9 cellular contexts compared by ENCODE assay signal in genomic region chr6:158850807-158851115, GRCh38. TPM values are rescaled to one million over a fixed set of nuclear protein-coding genes. Genes with fewer than 3 reads are reported as not detected.
A peak's percentile ranks its signal among the peaks of the same experiment; 100 is the strongest.
DNase-seq lines count a peak whose midpoint lies in the region; ATAC-seq and TF ChIP-seq lines count a peak whose summit lies in the region.
"Had no signal": no experiment of that assay in that cellular context is flagged by ENCODE, and none has a peak within 500 bp of the region (broad histone marks: within the 10 kb centered on the region; RNA-seq: fewer than 3 reads in every experiment).

No MANE protein-coding gene starts in this region.

- no peaks in the 10 kb centered on the region for H3K9me3 ChIP-seq in adipocyte (ENCODE audit: control insufficient read depth, low read length)
- no peaks in the 10 kb centered on the region for H3K9me3 ChIP-seq in transverse colon

- H3K4me1 ChIP-seq in adipocyte (ENCODE audit: control insufficient read depth, insufficient read depth, low read length) (peaks cover 18% of the 10 kb centered on the region), transverse colon (peaks cover 42 to 59% (median 46%) of the 10 kb centered on the region in 4 donors)

- H3K27ac Mint-ChIP-seq in activated T-cell treated with anti-CD3 and anti-CD28 coated beads, Interleukin-2, amount 50 U/mL, for 72 hours: peak overlapping the region; percentile 93
- no peak overlapping the region for H3K27ac Mint-ChIP-seq in activated naive CD4-positive, alpha-beta T cell treated with anti-CD3 and anti-CD28 coated beads for 36 hours

- in situ Hi-C loops in transverse colon (cut with MboI; ENCODE audit: low pct_ligation_motif_present in 1 of 4, low pct_unique_long_range_greater_than_20kb in 1 of 4, low sequenced_read_pairs in 3 of 4): no loop called here

- DNase-seq in activated T-cell treated with anti-CD3 and anti-CD28 coated beads, Interleukin-2, amount 50 U/mL, for 72 hours: no peak
- DNase-seq in activated T-cell treated with anti-CD3 and anti-CD28 coated beads, Interleukin-2, amount 50 U/mL, for 1 hour: no peak
- peak; percentile 64 for DNase-seq in adipocyte (ENCODE audit: low read depth)
- peak; percentile 53 for DNase-seq in iris pigment epithelial cell (ENCODE audit: low read depth)
- no peak for DNase-seq in transverse colon
- DNase-seq in NCI-H146 treated with DMSO at 0.1 percent for 48 hours (lab: John Stamatoyannopoulos, UW; ENCODE audit: unreplicated experiment): no peak
- no peak for DNase-seq in activated naive CD4-positive, alpha-beta T cell treated with anti-CD3 and anti-CD28 coated beads for 36 hours
- DNase-seq: AML-193 had no signal

- H3K27me3 ChIP-seq in adipocyte (replicated peaks; ENCODE audit: control insufficient read depth, insufficient read depth, low read length) (no peaks in the 10 kb centered on the region), transverse colon (no peaks in the 10 kb centered on the region)

- no peaks in the 10 kb centered on the region for H3K9me3 Mint-ChIP-seq in activated T-cell treated with anti-CD3 and anti-CD28 coated beads, Interleukin-2, amount 50 U/mL, for 72 hours
- no peaks in the 10 kb centered on the region for H3K9me3 Mint-ChIP-seq in activated naive CD4-positive, alpha-beta T cell treated with anti-CD3 and anti-CD28 coated beads for 36 hours

- intact Hi-C loops in transverse colon (cut with DNase I; ENCODE audit: low total_unique reads): no loop called here
- intact Hi-C loops in activated naive CD4-positive, alpha-beta T cell treated with anti-CD3 and anti-CD28 coated beads for 36 hours (cut with micrococcal nuclease): loop anchor here (1.0 to 5.0 kb wide), 5 partner anchors 149 to 1127 kb away; no protein-coding TSS in a partner anchor

- peaks cover 24% of the 10 kb centered on the region for H3K4me1 Mint-ChIP-seq in activated T-cell treated with anti-CD3 and anti-CD28 coated beads, Interleukin-2, amount 50 U/mL, for 72 hours (ENCODE audit: low read depth)
- H3K4me1 Mint-ChIP-seq in activated naive CD4-positive, alpha-beta T cell treated with anti-CD3 and anti-CD28 coated beads for 36 hours (ENCODE audit: low read depth): peaks cover 25% of the 10 kb centered on the region

- no peaks in the 10 kb centered on the region for H3K36me3 Mint-ChIP-seq in activated T-cell treated with anti-CD3 and anti-CD28 coated beads, Interleukin-2, amount 50 U/mL, for 72 hours (ENCODE audit: insufficient read depth in 2 of 2)
- H3K36me3 Mint-ChIP-seq in activated naive CD4-positive, alpha-beta T cell treated with anti-CD3 and anti-CD28 coated beads for 36 hours (ENCODE audit: low read depth): no peaks in the 10 kb centered on the region

- H3K4me3 ChIP-seq in adipocyte (ENCODE audit: low read length) (no peak overlapping the region), transverse colon (no peak overlapping the region)

- peak in 1 of 2 donors; percentile 2 for ATAC-seq in activated T-cell treated with anti-CD3 and anti-CD28 coated beads, Interleukin-2, amount 50 U/mL, for 72 hours (replicated peaks in 1 of 2)
- ATAC-seq in GM18868 (IDR thresholded peaks at IDR 0.05; ENCODE audit: unreplicated experiment): no peak

- TF ChIP-seq EP300 in transverse colon (IDR thresholded peaks at IDR 0.05; ENCODE audit: low read depth): no peak

- H3K27me3 Mint-ChIP-seq in activated T-cell treated with anti-CD3 and anti-CD28 coated beads, Interleukin-2, amount 50 U/mL, for 72 hours (ENCODE audit: low read depth): no peaks in the 10 kb centered on the region
- no peaks in the 10 kb centered on the region for H3K27me3 Mint-ChIP-seq in activated naive CD4-positive, alpha-beta T cell treated with anti-CD3 and anti-CD28 coated beads for 36 hours (ENCODE audit: low read depth)

- no peak for TF ChIP-seq CTCF in transverse colon (IDR thresholded peaks at IDR 0.05)

- peak overlapping the region; percentile 90 to 92 (median 90) for H3K27ac ChIP-seq in transverse colon

- peak overlapping the region in 1 of 2 donors; percentile 92 for H3K4me3 Mint-ChIP-seq in activated T-cell treated with anti-CD3 and anti-CD28 coated beads, Interleukin-2, amount 50 U/mL, for 72 hours
- no peak overlapping the region for H3K4me3 Mint-ChIP-seq in activated naive CD4-positive, alpha-beta T cell treated with anti-CD3 and anti-CD28 coated beads for 36 hours

- no peak overlapping the region for H3K9ac ChIP-seq in adipocyte (ENCODE audit: low read length)

- CTCF ChIA-PET in activated naive CD4-positive, alpha-beta T cell treated with anti-CD3 and anti-CD28 coated beads for 36 hours (lab: Charles Lee): no interaction called here

- TF ChIP-seq POLR2A in transverse colon (IDR thresholded peaks at IDR 0.05): no peak

- H3K36me3 ChIP-seq in adipocyte (ENCODE audit: control insufficient read depth, insufficient read depth, low read length, severe bottlenecking) (no peaks in the 10 kb centered on the region), transverse colon (no peaks in the 10 kb centered on the region)

RNA-seq across cellular contexts. Expression of gene EZR, which starts 31.6 kb away (rescaled TPM):
- total RNA-seq in activated T-cell treated with anti-CD3 and anti-CD28 coated beads, Interleukin-2, amount 50 U/mL, for 72 hours: 100 to 1,000 TPM; 167 to 177 TPM
- total RNA-seq in transverse colon: 100 to 1,000 TPM; 149 to 430 (median 319) TPM
- 100 to 1,000 TPM; 229 to 230 TPM for total RNA-seq in activated naive CD4-positive, alpha-beta T cell treated with anti-CD3 and anti-CD28 coated beads for 36 hours

Comparison
In these comparisons a context has a peak if more than half of its experiments do, and no peak if none do; other contexts are left out.
1. DNase-seq: peak in adipocyte (single experiment) and iris pigment epithelial cell (single experiment); none in activated T-cell treated with anti-CD3 and anti-CD28 coated beads, Interleukin-2, amount 50 U/mL, for 72 hours (0 of 2), activated T-cell treated with anti-CD3 and anti-CD28 coated beads, Interleukin-2, amount 50 U/mL, for 1 hour (single experiment), transverse colon (single experiment), NCI-H146 treated with DMSO at 0.1 percent for 48 hours (single experiment) and activated naive CD4-positive, alpha-beta T cell treated with anti-CD3 and anti-CD28 coated beads for 36 hours (single experiment).